13 cellular contexts compared by ENCODE assay signal in genomic region chr2:205754285-205754923, GRCh38.
DNase-seq lines count a peak whose midpoint lies in the region; ATAC-seq and TF ChIP-seq lines count a peak whose summit lies in the region.
"Had no signal": no experiment of that assay in that cellular context is flagged by ENCODE, and none has a peak within 500 bp of the region (broad histone marks: within the 10 kb centered on the region; RNA-seq: fewer than 3 reads in every experiment).

No MANE protein-coding gene starts in this region.

- POLR2A ChIA-PET in HCT116 (lab: Charles Lee), result no interaction called here

- H3K79me2 ChIP-seq in HCT116 (ENCODE audit: insufficient read depth, low read length) (no peaks in the 10 kb centered on the region), hepatocyte (no peaks in the 10 kb centered on the region), MM.1S (ENCODE audit: low read length) (no peaks in the 10 kb centered on the region)

- no peaks in the 10 kb centered on the region for H3F3A ChIP-seq in MM.1S (ENCODE audit: insufficient read depth, low read length)

- RAD21 ChIA-PET in HCT116 (lab: Charles Lee; ENCODE audit: low non-redundant PET in 1 of 2, low total read pairs in 2 of 2, uncharacterized antibody in 2 of 2, unreplicated experiment in 2 of 2), result no interaction called here

- no peaks in the 10 kb centered on the region for H3K36me3 ChIP-seq in HCT116 (ENCODE audit: control insufficient read depth in 1 of 2, insufficient read depth in 2 of 2, low read length in 2 of 2)
- H3K36me3 ChIP-seq in RWPE2 (ENCODE audit: low read depth), result peaks cover 2% of the 10 kb centered on the region; the same call in 1 of the 2 replicates
- H3K36me3 ChIP-seq in hepatocyte (replicated peaks; ENCODE audit: insufficient read depth, low read depth), result no peaks in the 10 kb centered on the region
- H3K36me3 ChIP-seq in subcutaneous abdominal adipose tissue (ENCODE audit: control insufficient read depth in 5 of 5, insufficient read depth in 5 of 5, low read length in 5 of 5), result peaks cover 4 to 66% (median 28%) of the 10 kb centered on the region in 5 donors
- no peaks in the 10 kb centered on the region for H3K36me3 ChIP-seq in MM.1S (replicated peaks; ENCODE audit: insufficient read depth, low read length)
- H3K36me3 ChIP-seq: neutrophil had no signal

- H3K4me2 ChIP-seq in HCT116 (ENCODE audit: low read length) (peak overlapping the region; percentile 83), hepatocyte (no peak overlapping the region), MM.1S (ENCODE audit: low read depth, low read length) (no peak overlapping the region)

- CTCF ChIA-PET in HCT116 (lab: Charles Lee), result interaction anchor here (2.3 kb wide), 1 partner anchor 33 kb away, joined by 6 read pairs; no protein-coding TSS in a partner anchor

- ATAC-seq in HCT116 (peak; percentile 18), RWPE2 (ENCODE audit: low read depth) (no peak), HG03135 (IDR thresholded peaks at IDR 0.05; ENCODE audit: unreplicated experiment) (no peak)

- DNase-seq in HCT116 (ENCODE audit: low read depth, low spot score) (no peak), RWPE2 (ENCODE audit: low spot score) (no peak), hepatocyte (ENCODE audit: low spot score) (no peak), HPDE6-E6E7 (ENCODE audit: extremely low spot score) (no peak), AML-193 (lab: John Stamatoyannopoulos, UW) (no peak), MM.1S (no peak)
- DNase-seq: activated naive CD8-positive, alpha-beta T cell treated with anti-CD3 and anti-CD28 coated beads, Interleukin-2, amount 10 ng/mL, durations not matched to agents 7 days and 5 days; DND-41; NCI-H446 treated with DMSO at 0.1 percent for 48 hours had no signal

- no peak for TF ChIP-seq POLR2A in HCT116 (IDR thresholded peaks at IDR 0.05; ENCODE audit: borderline replicate concordance, extremely low read depth, insufficient read depth, insufficient read length)

- TF ChIP-seq CTCF in HCT116 (IDR thresholded peaks at IDR 0.05 in 2 of 3, conservative IDR thresholded peaks at IDR 0.05 in 1 of 3; ENCODE audit: borderline replicate concordance in 1 of 3, insufficient read depth in 1 of 3, low read depth in 2 of 3, low read length in 2 of 3) (no peak), RWPE2 (IDR thresholded peaks at IDR 0.05; ENCODE audit: poor library complexity, severe bottlenecking) (no peak), hepatocyte (IDR thresholded peaks at IDR 0.05; ENCODE audit: poor library complexity) (no peak), MM.1S (IDR thresholded peaks at IDR 0.05; ENCODE audit: low read length) (no peak)

- peak overlapping the region in 1 of 2 experiments; percentile 43; a peak in 2 of 4 replicates for H3K4me3 ChIP-seq in HCT116 (replicated peaks in 1 of 2; ENCODE audit: low read depth in 1 of 2, low read length in 2 of 2)
- H3K4me3 ChIP-seq in RWPE2 (ENCODE audit: severe bottlenecking), result no peak overlapping the region
- H3K4me3 ChIP-seq in hepatocyte, result no peak overlapping the region
- no peak overlapping the region for H3K4me3 ChIP-seq in subcutaneous abdominal adipose tissue (ENCODE audit: low read depth in 1 of 5, low read length in 5 of 5)
- H3K4me3 ChIP-seq in MM.1S (ENCODE audit: low read length), result no peak overlapping the region
- H3K4me3 ChIP-seq: BLaER1 had no signal

- BruUV-seq in HCT116 (replicated peaks; lab: Mats Ljungman, UMichigan), result no TSS peak

- intact Hi-C loops in HCT116 (cut with micrococcal nuclease), result no loop called here

- H3K9me3 ChIP-seq in HCT116 (ENCODE audit: control insufficient read depth in 1 of 2, insufficient read depth in 1 of 2, low read depth in 1 of 2, low read length in 2 of 2), result no peaks in the 10 kb centered on the region
- H3K9me3 ChIP-seq in RWPE2 (ENCODE audit: severe bottlenecking), result no peaks in the 10 kb centered on the region
- no peaks in the 10 kb centered on the region for H3K9me3 ChIP-seq in hepatocyte (ENCODE audit: low read depth)
- no peaks in the 10 kb centered on the region for H3K9me3 ChIP-seq in subcutaneous abdominal adipose tissue (ENCODE audit: control insufficient read depth in 5 of 5, low read length in 5 of 5)
- H3K9me3 ChIP-seq in MM.1S (replicated peaks; ENCODE audit: insufficient read depth, low read length), result no peaks in the 10 kb centered on the region
- H3K9me3 ChIP-seq: BLaER1, neutrophil had no signal

- TF ChIP-seq RAD21 in HCT116 (IDR thresholded peaks at IDR 0.05; ENCODE audit: low read depth), result no peak

- H3K9ac ChIP-seq in HCT116 (ENCODE audit: low read length) (peak overlapping the region; percentile 5), subcutaneous abdominal adipose tissue (ENCODE audit: low read length in 5 of 5) (peak overlapping the region in 3 of 5 donors; percentile 2 to 29 (median 9)), MM.1S (ENCODE audit: low read length) (no peak overlapping the region)
- H3K9ac ChIP-seq: BLaER1 had no signal

- H3K27ac ChIP-seq in HCT116 (ENCODE audit: low read depth, low read length) (peak overlapping the region; percentile 20; the same call in 1 of the 2 replicates), RWPE2 (ENCODE audit: poor library complexity, severe bottlenecking) (peak overlapping the region; percentile 21), hepatocyte (peak overlapping the region; percentile 11), subcutaneous abdominal adipose tissue (ENCODE audit: low read depth, low read length) (peak overlapping the region; percentile 75), MM.1S (ENCODE audit: low read length) (no peak overlapping the region)
- H3K27ac ChIP-seq: BLaER1, neutrophil had no signal

- H3K9me2 ChIP-seq in HCT116 (ENCODE audit: insufficient read depth) (no peaks in the 10 kb centered on the region), hepatocyte (replicated peaks; ENCODE audit: insufficient read depth) (no peaks in the 10 kb centered on the region), MM.1S (replicated peaks; ENCODE audit: insufficient read depth, low read length) (no peaks in the 10 kb centered on the region)

- 73% methylated on average over 6 of the region's 6 CpGs for WGBS in hepatocyte (ENCODE audit: low lambda C conversion rate, missing lambda C conversion rate)

- no peak overlapping the region for H2AFZ ChIP-seq in HCT116 (ENCODE audit: low read depth, low read length, poor library complexity, severe bottlenecking)
- no peak overlapping the region for H2AFZ ChIP-seq in hepatocyte
- H2AFZ ChIP-seq in MM.1S (ENCODE audit: low read length), result no peak overlapping the region

- H4K20me1 ChIP-seq in HCT116 (ENCODE audit: insufficient read depth), result no peaks in the 10 kb centered on the region
- H4K20me1 ChIP-seq in hepatocyte (ENCODE audit: insufficient read depth, poor library complexity, severe bottlenecking), result no peaks in the 10 kb centered on the region
- H4K20me1 ChIP-seq in MM.1S (ENCODE audit: insufficient read depth, low read length), result no peaks in the 10 kb centered on the region
- H4K20me1 ChIP-seq: BLaER1 had no signal

- H3K4me1 ChIP-seq in HCT116 (ENCODE audit: control insufficient read depth in 1 of 2, insufficient read depth in 2 of 2, low read length in 2 of 2) (peaks cover 16 to 66% of the 10 kb centered on the region in 2 experiments), RWPE2 (ENCODE audit: insufficient read depth, poor library complexity, severe bottlenecking) (peaks cover 17% of the 10 kb centered on the region), hepatocyte (ENCODE audit: insufficient read depth) (peaks cover 30% of the 10 kb centered on the region), subcutaneous abdominal adipose tissue (ENCODE audit: control insufficient read depth in 5 of 5, insufficient read depth in 5 of 5, low read length in 5 of 5) (peaks cover 0 to 59% (median 52%) of the 10 kb centered on the region in 5 donors), MM.1S (ENCODE audit: low read length) (no peaks in the 10 kb centered on the region)

- H3K27me3 ChIP-seq in HCT116 (ENCODE audit: insufficient read depth, low read length), result no peaks in the 10 kb centered on the region
- no peaks in the 10 kb centered on the region for H3K27me3 ChIP-seq in RWPE2 (ENCODE audit: insufficient read depth, poor library complexity, severe bottlenecking)
- no peaks in the 10 kb centered on the region for H3K27me3 ChIP-seq in hepatocyte
- no peaks in the 10 kb centered on the region for H3K27me3 ChIP-seq in subcutaneous abdominal adipose tissue (ENCODE audit: control insufficient read depth in 5 of 5, insufficient read depth in 4 of 5, low read length in 5 of 5)
- no peaks in the 10 kb centered on the region for H3K27me3 ChIP-seq in MM.1S (replicated peaks; ENCODE audit: insufficient read depth, low read length)
- H3K27me3 ChIP-seq: BLaER1, neutrophil had no signal

TF ChIP-seq in HCT116, 20 proteins besides CTCF, POLR2A, EP300 and RAD21 (continues in another document):
- TF ChIP-seq EZH2 (IDR thresholded peaks at IDR 0.05), result no peak
- no peak for TF ChIP-seq ZNF274 (IDR thresholded peaks at IDR 0.05; ENCODE audit: low read depth, low read length)
- TF ChIP-seq ELF1 (IDR thresholded peaks at IDR 0.05; ENCODE audit: borderline replicate concordance, low read depth), result no peak
- no peak; the same call in 1 of the 2 replicates for TF ChIP-seq CBX3 (IDR thresholded peaks at IDR 0.05; ENCODE audit: low read depth)
- TF ChIP-seq YY1 (IDR thresholded peaks at IDR 0.05; ENCODE audit: extremely low read depth, insufficient replicate concordance, low read depth, low read length), result no peak
- no peak for TF ChIP-seq CEBPB (IDR thresholded peaks at IDR 0.05; ENCODE audit: low read depth)
- no peak; the same call in 1 of the 2 replicates for TF ChIP-seq SIN3A (IDR thresholded peaks at IDR 0.05; ENCODE audit: low read depth)
- no peak for TF ChIP-seq JUND (IDR thresholded peaks at IDR 0.05)
- TF ChIP-seq TCF7L2 (IDR thresholded peaks at IDR 0.05; ENCODE audit: borderline replicate concordance, extremely low read depth, insufficient read depth, insufficient read length), result no peak
- TF ChIP-seq, protein P1, sequence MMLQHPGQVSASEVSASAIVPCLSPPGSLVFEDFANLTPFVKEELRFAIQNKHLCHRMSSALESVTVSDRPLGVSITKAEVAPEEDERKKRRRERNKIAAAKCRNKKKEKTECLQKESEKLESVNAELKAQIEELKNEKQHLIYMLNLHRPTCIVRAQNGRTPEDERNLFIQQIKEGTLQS (IDR thresholded peaks at IDR 0.05), result no peak
- no peak for TF ChIP-seq FOSL1 (IDR thresholded peaks at IDR 0.05; ENCODE audit: low read depth)
